Comparison of ENCODE assay signal across 17 cellular contexts in genomic region chr2:209864716-209865295, GRCh38.
"Had no signal": no experiment of that assay in that cellular context is flagged by ENCODE, and none has a peak within 500 bp of the region (broad histone marks: within the 10 kb centered on the region; RNA-seq: fewer than 3 reads in every experiment).

No MANE protein-coding gene starts in this region.

- FAIRE-seq: keratinocyte, TTC549, urothelium cell line had no signal

- H3K36me3 ChIP-seq: lower lobe of right lung, transverse colon had no signal

- H3K27me3 ChIP-seq: transverse colon had no signal

- H3K4me1 ChIP-seq: lower lobe of right lung, transverse colon had no signal

- H3K4me3 ChIP-seq: lower lobe of right lung, transverse colon had no signal

- DNase-seq: activated CD8-positive, alpha-beta memory T cell treated with anti-CD3 and anti-CD28 coated beads for 24 hours; activated CD8-positive, alpha-beta memory T cell treated with anti-CD3 and anti-CD28 coated beads, Interleukin-2, amount 50 U/mL, for 4 hours; activated T-cell treated with anti-CD3 and anti-CD28 coated beads, Interleukin-2, amount 50 U/mL, for 24 hours; aorta; effector CD4-positive, alpha-beta T cell; erythroblast; foreskin fibroblast; lower lobe of right lung; naive thymus-derived CD8-positive, alpha-beta T cell; retina; stimulated activated CD4-positive, alpha-beta T cell treated with anti-CD3 and anti-CD28 coated beads, Interleukin-2, amount 100 ng/mL, for 48 hours; stimulated activated CD8-positive, alpha-beta memory T cell treated with anti-CD3 and anti-CD28 coated beads, Interleukin-4, amount 100 ng/mL, for 48 hours; stimulated activated naive B cell treated with anti-CD40 and anti-IgM and Interleukin-4, amounts not matched to agents 10 μg/mL and 1 μg/mL and 100 μg/mL, for 72 hours; transverse colon had no signal

- H3K9me3 ChIP-seq: lower lobe of right lung, transverse colon had no signal

- H3K27ac ChIP-seq: lower lobe of right lung, transverse colon had no signal
